In genomic region chr5:133117930-133118445, GRCh38 we compare ENCODE assay signal across 22 cellular contexts.
"Had no signal": no experiment of that assay in that cellular context is flagged by ENCODE, and none has a peak within 500 bp of the region (broad histone marks: within the 10 kb centered on the region; RNA-seq: fewer than 3 reads in every experiment).

No MANE protein-coding gene starts in this region.

- H3K36me3 ChIP-seq: lower lobe of right lung, stomach, tibial nerve, WERI-Rb-1 had no signal

- H3K9me3 ChIP-seq: lower lobe of right lung, stomach, tibial nerve had no signal

- H3K4me3 Mint-ChIP-seq: activated CD4-positive, alpha-beta memory T cell treated with anti-CD3 and anti-CD28 coated beads, Interleukin-2, amount 10 ng/mL, durations not matched to agents 7 days and 5 days; activated CD4-positive, alpha-beta T cell treated with anti-CD3 and anti-CD28 coated beads, Interleukin-2, amount 10 ng/mL, durations not matched to agents 24 days and 14 days; activated naive CD4-positive, alpha-beta T cell treated with anti-CD3 and anti-CD28 coated beads, Interleukin-2, amount 50 U/mL, for 24 hours; natural killer cell treated with Interleukin-12 subunit alpha and Interleukin-12 subunit beta and Interleukin-15 and Interleukin-18, amount 100 ng/mL, for 72 hours; stimulated activated naive B cell treated with anti-CD40 and anti-IgM and Interleukin-4, amounts not matched to agents 10 μg/mL and 1 μg/mL and 100 μg/mL, for 72 hours; T-helper 17 cell had no signal

- H3K27me3 Mint-ChIP-seq: activated CD4-positive, alpha-beta memory T cell treated with anti-CD3 and anti-CD28 coated beads, Interleukin-2, amount 10 ng/mL, durations not matched to agents 7 days and 5 days; activated CD4-positive, alpha-beta T cell treated with anti-CD3 and anti-CD28 coated beads, Interleukin-2, amount 10 ng/mL, durations not matched to agents 24 days and 14 days; activated naive CD4-positive, alpha-beta T cell treated with anti-CD3 and anti-CD28 coated beads, Interleukin-2, amount 50 U/mL, for 24 hours; natural killer cell treated with Interleukin-12 subunit alpha and Interleukin-12 subunit beta and Interleukin-15 and Interleukin-18, amount 100 ng/mL, for 72 hours; stimulated activated naive B cell treated with anti-CD40 and anti-IgM and Interleukin-4, amounts not matched to agents 10 μg/mL and 1 μg/mL and 100 μg/mL, for 72 hours had no signal

- H3K4me1 Mint-ChIP-seq: activated CD4-positive, alpha-beta memory T cell treated with anti-CD3 and anti-CD28 coated beads, Interleukin-2, amount 10 ng/mL, durations not matched to agents 7 days and 5 days; activated naive CD4-positive, alpha-beta T cell treated with anti-CD3 and anti-CD28 coated beads, Interleukin-2, amount 50 U/mL, for 24 hours had no signal

- H3K27ac ChIP-seq: lower lobe of right lung, stomach, tibial nerve had no signal

- H3K9me3 Mint-ChIP-seq: activated CD4-positive, alpha-beta memory T cell treated with anti-CD3 and anti-CD28 coated beads, Interleukin-2, amount 10 ng/mL, durations not matched to agents 7 days and 5 days; activated CD4-positive, alpha-beta T cell treated with anti-CD3 and anti-CD28 coated beads, Interleukin-2, amount 10 ng/mL, durations not matched to agents 24 days and 14 days; activated naive CD4-positive, alpha-beta T cell treated with anti-CD3 and anti-CD28 coated beads, Interleukin-2, amount 50 U/mL, for 24 hours; natural killer cell treated with Interleukin-12 subunit alpha and Interleukin-12 subunit beta and Interleukin-15 and Interleukin-18, amount 100 ng/mL, for 72 hours; stimulated activated naive B cell treated with anti-CD40 and anti-IgM and Interleukin-4, amounts not matched to agents 10 μg/mL and 1 μg/mL and 100 μg/mL, for 72 hours had no signal

- H3K4me3 ChIP-seq: lower lobe of right lung, stomach, tibial nerve had no signal

- ATAC-seq: left lobe of liver; lower lobe of right lung; natural killer cell treated with Interleukin-12 subunit alpha and Interleukin-12 subunit beta and Interleukin-15 and Interleukin-18, amount 100 ng/mL, for 72 hours; SK-N-SH treated with all-trans-retinoic acid at 6 μM for 48 hours; stimulated activated naive B cell treated with anti-CD40 and anti-IgM and Interleukin-4, amounts not matched to agents 10 μg/mL and 1 μg/mL and 100 μg/mL, for 72 hours; T-helper 17 cell had no signal

- H3K27ac Mint-ChIP-seq: activated CD4-positive, alpha-beta memory T cell treated with anti-CD3 and anti-CD28 coated beads, Interleukin-2, amount 10 ng/mL, durations not matched to agents 7 days and 5 days; activated CD4-positive, alpha-beta T cell treated with anti-CD3 and anti-CD28 coated beads, Interleukin-2, amount 10 ng/mL, durations not matched to agents 24 days and 14 days; activated naive CD4-positive, alpha-beta T cell treated with anti-CD3 and anti-CD28 coated beads, Interleukin-2, amount 50 U/mL, for 24 hours; natural killer cell treated with Interleukin-12 subunit alpha and Interleukin-12 subunit beta and Interleukin-15 and Interleukin-18, amount 100 ng/mL, for 72 hours; progenitor cell of endocrine pancreas; stimulated activated naive B cell treated with anti-CD40 and anti-IgM and Interleukin-4, amounts not matched to agents 10 μg/mL and 1 μg/mL and 100 μg/mL, for 72 hours; T-helper 17 cell had no signal

- DNase-seq: activated CD4-positive, alpha-beta memory T cell treated with anti-CD3 and anti-CD28 coated beads, Interleukin-2, amount 10 ng/mL, durations not matched to agents 7 days and 5 days; activated CD4-positive, alpha-beta T cell treated with anti-CD3 and anti-CD28 coated beads, Interleukin-2, amount 10 ng/mL, durations not matched to agents 24 days and 14 days; activated CD4-positive, CD25-positive, alpha-beta regulatory T cell treated with anti-CD3 and anti-CD28 coated beads, Interleukin-2, amount 50 U/mL, for 72 hours; activated gamma-delta T cell; dermis blood vessel endothelial cell; effector CD8-positive, alpha-beta T cell; kidney glomerular epithelial cell; lower lobe of right lung; mesenchymal stem cell; stimulated activated CD4-positive, alpha-beta T cell treated with anti-CD3 and anti-CD28 coated beads, Interleukin-15, amount 100 ng/mL, for 24 hours; stimulated activated CD4-positive, alpha-beta T cell treated with anti-CD3 and anti-CD28 coated beads, Interleukin-2, amount 100 ng/mL, for 24 hours; stimulated activated naive B cell treated with anti-CD40 and anti-IgM and Interleukin-4, amounts not matched to agents 10 μg/mL and 1 μg/mL and 100 μg/mL, for 72 hours; stomach; T-helper 17 cell; T1000; WERI-Rb-1 had no signal

- H3K4me1 ChIP-seq: lower lobe of right lung, stomach, tibial nerve had no signal

- H3K36me3 Mint-ChIP-seq: activated naive CD4-positive, alpha-beta T cell treated with anti-CD3 and anti-CD28 coated beads, Interleukin-2, amount 50 U/mL, for 24 hours; natural killer cell treated with Interleukin-12 subunit alpha and Interleukin-12 subunit beta and Interleukin-15 and Interleukin-18, amount 100 ng/mL, for 72 hours; stimulated activated naive B cell treated with anti-CD40 and anti-IgM and Interleukin-4, amounts not matched to agents 10 μg/mL and 1 μg/mL and 100 μg/mL, for 72 hours had no signal

- H3K27me3 ChIP-seq: stomach, tibial nerve had no signal
